24 cellular contexts compared by ENCODE assay signal in the genomic region with DNA sequence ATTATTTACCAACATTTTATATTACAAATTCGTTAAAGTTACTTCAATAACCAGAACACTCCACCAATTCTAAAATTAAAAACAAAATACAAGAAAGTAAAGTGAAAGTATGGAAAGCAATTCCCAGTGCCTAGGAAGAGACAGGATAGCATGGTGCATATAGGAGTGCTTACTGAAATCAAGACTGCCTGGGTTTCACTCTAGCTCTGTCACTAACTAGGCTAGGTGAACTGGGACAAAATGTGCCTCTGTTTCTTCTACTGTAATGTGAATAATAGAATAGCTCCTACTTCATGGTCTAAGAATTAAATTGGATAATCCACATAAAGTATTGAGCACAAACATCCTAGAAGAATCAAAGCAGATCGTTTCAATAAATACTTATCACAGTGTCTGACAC. TPM values are rescaled to one million over a fixed set of nuclear protein-coding genes. Genes with fewer than 3 reads are reported as not detected.
DNase-seq lines count a peak whose midpoint lies in the region; ATAC-seq and FAIRE-seq lines count a peak whose summit lies in the region.
"Had no signal": no experiment of that assay in that cellular context is flagged by ENCODE, and none has a peak within 500 bp of the region (broad histone marks: within the 10 kb centered on the region; RNA-seq: fewer than 3 reads in every experiment).

No MANE protein-coding gene starts in this region.

- intact Hi-C loops in naive thymus-derived CD4-positive, alpha-beta T cell (cut with micrococcal nuclease): loop anchor here in 1 of 2 donors (5.0 kb wide), 1 partner anchor 71 kb away; no protein-coding TSS in a partner anchor

- DNase-seq in T-helper 1 cell (no peak), GM18507 (ENCODE audit: extremely low spot score, insufficient read length, low read depth) (no peak)
- DNase-seq in naive thymus-derived CD4-positive, alpha-beta T cell: peak in 1 of 9 donors; percentile 2
- DNase-seq: activated CD4-positive, CD25-positive, alpha-beta regulatory T cell treated with anti-CD3 and anti-CD28 coated beads, Interleukin-2, amount 50 U/mL, for 72 hours; activated T-cell treated with anti-CD3 and anti-CD28 coated beads for 4 hours; AML-193; Calu3; cortex of kidney; heart right ventricle; midbrain; NCI-H1092; NCI-H2081; NCI-H510A; small intestine; upper lobe of right lung had no signal

- H3K36me3 ChIP-seq in naive thymus-derived CD4-positive, alpha-beta T cell (ENCODE audit: control insufficient read depth in 2 of 3, insufficient read depth in 3 of 3, low read length in 3 of 3): peaks cover 23 to 48% (median 44%) of the 10 kb centered on the region in 3 experiments

- no peaks in the 10 kb centered on the region for H3K9me3 Mint-ChIP-seq in T-helper 1 cell treated with Interleukin-12 subunit alpha and Interleukin-12 subunit beta and Interleukin-4 antibody, amounts not matched to agents 30 μg/mL and 1 μg/mL, for 36 hours
- peaks cover 3% of the 10 kb centered on the region for H3K9me3 Mint-ChIP-seq in activated T-helper 17 cell treated with anti-CD3 and anti-CD28 coated beads, Interleukin-2, amount 50 U/mL, for 72 hours
- H3K9me3 Mint-ChIP-seq in naive thymus-derived CD4-positive, alpha-beta T cell: peaks cover 0 to 3% (median 0%) of the 10 kb centered on the region in 11 donors

- no peaks in the 10 kb centered on the region for H3K27me3 Mint-ChIP-seq in T-helper 1 cell treated with Interleukin-12 subunit alpha and Interleukin-12 subunit beta and Interleukin-4 antibody, amounts not matched to agents 30 μg/mL and 1 μg/mL, for 36 hours (ENCODE audit: low read depth)
- H3K27me3 Mint-ChIP-seq in activated T-helper 17 cell treated with anti-CD3 and anti-CD28 coated beads, Interleukin-2, amount 50 U/mL, for 72 hours: no peaks in the 10 kb centered on the region
- H3K27me3 Mint-ChIP-seq in naive thymus-derived CD4-positive, alpha-beta T cell: no peaks in the 10 kb centered on the region

- peak overlapping the region; percentile 71 for H3K27ac ChIP-seq in naive thymus-derived CD4-positive, alpha-beta T cell (ENCODE audit: low read depth, low read length)
- H3K27ac ChIP-seq: 22Rv1, heart right ventricle, SK-N-MC, upper lobe of right lung had no signal

- no peak overlapping the region for H3K4me3 Mint-ChIP-seq in T-helper 1 cell treated with Interleukin-12 subunit alpha and Interleukin-12 subunit beta and Interleukin-4 antibody, amounts not matched to agents 30 μg/mL and 1 μg/mL, for 36 hours
- peak overlapping the region; percentile 94 for H3K4me3 Mint-ChIP-seq in activated T-helper 17 cell treated with anti-CD3 and anti-CD28 coated beads, Interleukin-2, amount 50 U/mL, for 72 hours
- peak overlapping the region in 9 of 10 donors; percentile 55 to 87 (median 69) for H3K4me3 Mint-ChIP-seq in naive thymus-derived CD4-positive, alpha-beta T cell

- H3K4me3 ChIP-seq in naive thymus-derived CD4-positive, alpha-beta T cell (ENCODE audit: low read length): no peak overlapping the region
- H3K4me3 ChIP-seq: heart right ventricle, SK-N-MC, upper lobe of right lung had no signal

- H3K27ac Mint-ChIP-seq in T-helper 1 cell treated with Interleukin-12 subunit alpha and Interleukin-12 subunit beta and Interleukin-4 antibody, amounts not matched to agents 30 μg/mL and 1 μg/mL, for 36 hours: peak overlapping the region; percentile 27
- H3K27ac Mint-ChIP-seq in activated T-helper 17 cell treated with anti-CD3 and anti-CD28 coated beads, Interleukin-2, amount 50 U/mL, for 72 hours: peak overlapping the region; percentile 82
- H3K27ac Mint-ChIP-seq in naive thymus-derived CD4-positive, alpha-beta T cell: peak overlapping the region; percentile 58 to 95 (median 90)

- peaks cover 59 to 83% of the 10 kb centered on the region in 2 donors for H3K4me1 ChIP-seq in naive thymus-derived CD4-positive, alpha-beta T cell (ENCODE audit: control insufficient read depth in 2 of 2, insufficient read depth in 2 of 2, low read length in 2 of 2)

- CTCF ChIA-PET in naive thymus-derived CD4-positive, alpha-beta T cell (lab: Charles Lee): interaction anchor here (0.7 to 1.4 kb wide), 8 partner anchors 9 to 1274 kb away, joined by 3 to 6 read pairs (median 4); partner anchors contain the start of gene STK17B

- H3K36me3 Mint-ChIP-seq in T-helper 1 cell treated with Interleukin-12 subunit alpha and Interleukin-12 subunit beta and Interleukin-4 antibody, amounts not matched to agents 30 μg/mL and 1 μg/mL, for 36 hours (ENCODE audit: low read depth): peaks cover 78% of the 10 kb centered on the region
- peaks cover 100% of the 10 kb centered on the region for H3K36me3 Mint-ChIP-seq in activated T-helper 17 cell treated with anti-CD3 and anti-CD28 coated beads, Interleukin-2, amount 50 U/mL, for 72 hours (ENCODE audit: low read depth)
- peaks cover 26 to 77% (median 65%) of the 10 kb centered on the region in 5 donors for H3K36me3 Mint-ChIP-seq in naive thymus-derived CD4-positive, alpha-beta T cell

- POLR2A ChIA-PET in naive thymus-derived CD4-positive, alpha-beta T cell (lab: Charles Lee): interaction anchor here (0.6 to 7.3 kb wide), 6 partner anchors 11 to 78 kb away, joined by 3 to 87 read pairs (median 4); partner anchors contain the start of gene STK17B

- peak; percentile 24 for FAIRE-seq in GM18507 (lab: Jason Lieb, UNC)
- FAIRE-seq: bronchial epithelial cell had no signal

- H3K27me3 ChIP-seq in naive thymus-derived CD4-positive, alpha-beta T cell (ENCODE audit: control insufficient read depth in 2 of 2, insufficient read depth in 2 of 2, low read length in 2 of 2): no peaks in the 10 kb centered on the region
- H3K27me3 ChIP-seq: heart right ventricle, upper lobe of right lung had no signal

- peak; percentile 55 for ATAC-seq in activated T-helper 17 cell treated with anti-CD3 and anti-CD28 coated beads, Interleukin-2, amount 50 U/mL, for 72 hours (replicated peaks)
- ATAC-seq in naive thymus-derived CD4-positive, alpha-beta T cell: no peak
- ATAC-seq in GM19023 (IDR thresholded peaks at IDR 0.05; ENCODE audit: unreplicated experiment): no peak
- ATAC-seq in GM21390 (IDR thresholded peaks at IDR 0.05; ENCODE audit: unreplicated experiment): no peak
- ATAC-seq in esophagus mucosa: no peak
- ATAC-seq: heart right ventricle, left lobe of liver, upper lobe of right lung had no signal

- peaks cover 71% of the 10 kb centered on the region for H3K4me1 Mint-ChIP-seq in T-helper 1 cell treated with Interleukin-12 subunit alpha and Interleukin-12 subunit beta and Interleukin-4 antibody, amounts not matched to agents 30 μg/mL and 1 μg/mL, for 36 hours (ENCODE audit: low read depth)
- peaks cover 50% of the 10 kb centered on the region for H3K4me1 Mint-ChIP-seq in activated T-helper 17 cell treated with anti-CD3 and anti-CD28 coated beads, Interleukin-2, amount 50 U/mL, for 72 hours
- peaks cover 46 to 99% (median 91%) of the 10 kb centered on the region in 7 donors for H3K4me1 Mint-ChIP-seq in naive thymus-derived CD4-positive, alpha-beta T cell

- H3K9me3 ChIP-seq in naive thymus-derived CD4-positive, alpha-beta T cell (ENCODE audit: control insufficient read depth in 2 of 3, low read length in 3 of 3): no peaks in the 10 kb centered on the region
- H3K9me3 ChIP-seq: heart right ventricle, upper lobe of right lung had no signal

RNA-seq across cellular contexts. Expression of gene STK17B, which starts 22.6 kb away (rescaled TPM):
- 100 to 1,000 TPM; 168 to 190 TPM for total RNA-seq in activated T-helper 17 cell treated with anti-CD3 and anti-CD28 coated beads, Interleukin-2, amount 50 U/mL, for 72 hours
- total RNA-seq in naive thymus-derived CD4-positive, alpha-beta T cell: 100 to 1,000 TPM; 274 to 513 (median 338) TPM
- polyA plus RNA-seq in naive thymus-derived CD4-positive, alpha-beta T cell: 100 to 1,000 TPM in 1 of 2 donors, 10 to 100 TPM in 1; 66.0 to 149 TPM
- 11.0 TPM for total RNA-seq in esophagus mucosa

Comparison
In these comparisons a context has a peak if more than half of its experiments do, and no peak if none do; other contexts are left out.
1. H3K27ac Mint-ChIP-seq: peak in every context shown above with its lines; median percentile 90 in naive thymus-derived CD4-positive, alpha-beta T cell; 82 in activated T-helper 17 cell treated with anti-CD3 and anti-CD28 coated beads, Interleukin-2, amount 50 U/mL, for 72 hours; 27 in T-helper 1 cell treated with Interleukin-12 subunit alpha and Interleukin-12 subunit beta and Interleukin-4 antibody, amounts not matched to agents 30 μg/mL and 1 μg/mL, for 36 hours.
2. RNA of gene STK17B, which starts 22.6 kb away (total RNA-seq): 274 to 513 TPM in naive thymus-derived CD4-positive, alpha-beta T cell and 168 to 190 TPM in activated T-helper 17 cell treated with anti-CD3 and anti-CD28 coated beads, Interleukin-2, amount 50 U/mL, for 72 hours; 11.0 TPM in esophagus mucosa (single experiment); every median in the first group is over 10 times any median in the second.